18 cellular contexts compared by ENCODE assay signal in genomic region chr10:17316488-17317170, GRCh38.
DNase-seq lines count a peak whose midpoint lies in the region; ATAC-seq and TF ChIP-seq lines count a peak whose summit lies in the region.
"Had no signal": no experiment of that assay in that cellular context is flagged by ENCODE, and none has a peak within 500 bp of the region (broad histone marks: within the 10 kb centered on the region; RNA-seq: fewer than 3 reads in every experiment).

No MANE protein-coding gene starts in this region.

- no peaks in the 10 kb centered on the region for H3K9me3 Mint-ChIP-seq in activated CD8-positive, alpha-beta T cell treated with anti-CD3 and anti-CD28 coated beads for 36 hours
- H3K9me3 Mint-ChIP-seq: immature natural killer cell had no signal

- no peaks in the 10 kb centered on the region for H3K27me3 ChIP-seq in GM06990 (replicated peaks; ENCODE audit: control insufficient read depth, insufficient read depth, low read length)
- H3K27me3 ChIP-seq: ovary, SJCRH30, upper lobe of left lung had no signal

- peaks cover 6% of the 10 kb centered on the region for H3K4me1 Mint-ChIP-seq in activated CD8-positive, alpha-beta T cell treated with anti-CD3 and anti-CD28 coated beads for 36 hours (ENCODE audit: low read depth)
- H3K4me1 Mint-ChIP-seq: immature natural killer cell had no signal

- no peaks in the 10 kb centered on the region for H3K36me3 ChIP-seq in GM06990 (ENCODE audit: control insufficient read depth, insufficient read depth, low read length)
- H3K36me3 ChIP-seq: ovary, SJCRH30, upper lobe of left lung had no signal

- peaks cover 8% of the 10 kb centered on the region for H3K27me3 Mint-ChIP-seq in activated CD8-positive, alpha-beta T cell treated with anti-CD3 and anti-CD28 coated beads for 36 hours

- no peak overlapping the region for H3K4me3 Mint-ChIP-seq in activated CD8-positive, alpha-beta T cell treated with anti-CD3 and anti-CD28 coated beads for 36 hours
- H3K4me3 Mint-ChIP-seq: immature natural killer cell had no signal

- in situ Hi-C loops in KBM-7 (cut with MboI; ENCODE audit: low pct_unique_long_range_greater_than_20kb, low sequenced_read_pairs) = no loop called here

- TF ChIP-seq CTCF in GM06990 (IDR thresholded peaks at IDR 0.05; ENCODE audit: insufficient read depth, low read length, poor library complexity, severe bottlenecking) (no peak), omental fat pad (IDR thresholded peaks at IDR 0.05) (no peak)
- TF ChIP-seq CTCF in activated CD8-positive, alpha-beta T cell treated with anti-CD3 and anti-CD28 coated beads for 36 hours (IDR thresholded peaks at IDR 0.05) = no peak

- intact Hi-C loops in activated CD8-positive, alpha-beta T cell treated with anti-CD3 and anti-CD28 coated beads for 36 hours (cut with micrococcal nuclease) = no loop called here

- peak; percentile 15 for DNase-seq in GM06990 (ENCODE audit: extremely low read depth, insufficient read length)
- no peak for DNase-seq in cortex of kidney (lab: John Stamatoyannopoulos, UW)
- no peak for DNase-seq in omental fat pad (ENCODE audit: low spot score)
- DNase-seq in KBM-7 = no peak
- no peak for DNase-seq in activated CD8-positive, alpha-beta T cell treated with anti-CD3 and anti-CD28 coated beads for 36 hours
- DNase-seq: activated CD8-positive, alpha-beta memory T cell treated with anti-CD3 and anti-CD28 coated beads, Interleukin-2, amount 50 U/mL, for 4 hours; amygdala; immature natural killer cell; midbrain; NCI-H187; NCI-H82; ovary; SJCRH30; upper lobe of left lung had no signal

- CTCF ChIA-PET in activated CD8-positive, alpha-beta T cell treated with anti-CD3 and anti-CD28 coated beads for 36 hours (lab: Charles Lee) = interaction anchor here (0.5 to 0.7 kb wide), 2 partner anchors 31 to 37 kb away, joined by 3 read pairs; no protein-coding TSS in a partner anchor

- ATAC-seq in GM19351 (IDR thresholded peaks at IDR 0.05; ENCODE audit: unreplicated experiment) (peak; percentile 96), HG02588 (IDR thresholded peaks at IDR 0.05; ENCODE audit: unreplicated experiment) (peak; percentile 76), HG03135 (IDR thresholded peaks at IDR 0.05; ENCODE audit: unreplicated experiment) (peak; percentile 94), omental fat pad (ENCODE audit: low FRiP score) (no peak)
- ATAC-seq in activated CD8-positive, alpha-beta T cell treated with anti-CD3 and anti-CD28 coated beads for 36 hours = no peak
- ATAC-seq: A549 had no signal

- POLR2A ChIA-PET in activated CD8-positive, alpha-beta T cell treated with anti-CD3 and anti-CD28 coated beads for 36 hours (lab: Charles Lee) = no interaction called here

- no peak overlapping the region for H3K27ac Mint-ChIP-seq in activated CD8-positive, alpha-beta T cell treated with anti-CD3 and anti-CD28 coated beads for 36 hours
- H3K27ac Mint-ChIP-seq: immature natural killer cell had no signal

- H3K4me3 ChIP-seq in GM06990 (replicated peaks; ENCODE audit: low read depth, low read length) = no peak overlapping the region
- H3K4me3 ChIP-seq: A549, ovary, SJCRH30, upper lobe of left lung had no signal

- H3K36me3 Mint-ChIP-seq in activated CD8-positive, alpha-beta T cell treated with anti-CD3 and anti-CD28 coated beads for 36 hours (ENCODE audit: low read depth) = no peaks in the 10 kb centered on the region

Comparison
In these comparisons a context has a peak if more than half of its experiments do, and no peak if none do; other contexts are left out.
1. ATAC-seq: peak in GM19351 (single experiment), HG02588 (single experiment) and HG03135 (single experiment); none in omental fat pad (single experiment) and activated CD8-positive, alpha-beta T cell treated with anti-CD3 and anti-CD28 coated beads for 36 hours (single experiment).